8 cellular contexts compared by ENCODE assay signal in genomic region chr18:12744103-12744502, GRCh38. TPM values are rescaled to one million over a fixed set of nuclear protein-coding genes. Genes with fewer than 3 reads are reported as not detected.
DNase-seq lines count a peak whose midpoint lies in the region; ATAC-seq, FAIRE-seq and TF ChIP-seq lines count a peak whose summit lies in the region.

No MANE protein-coding gene starts in this region.

- ATAC-seq in A549: peak; percentile 65 to 76; a peak in 4 of 6 replicates
- ATAC-seq in body of pancreas: no peak

- FAIRE-seq in A549 (lab: Jason Lieb, UNC): no peak

- no peak overlapping the region for H3K4me3 ChIP-seq in A549
- H3K4me3 ChIP-seq in body of pancreas: no peak overlapping the region
- no peak overlapping the region for H3K4me3 ChIP-seq in vagina

- no peaks in the 10 kb centered on the region for H3K36me3 Mint-ChIP-seq in activated naive CD4-positive, alpha-beta T cell treated with anti-CD3 and anti-CD28 coated beads for 36 hours (ENCODE audit: low read depth)

- H3K27ac Mint-ChIP-seq in activated naive CD4-positive, alpha-beta T cell treated with anti-CD3 and anti-CD28 coated beads for 36 hours: no peak overlapping the region

- no peaks in the 10 kb centered on the region for H3K9me3 ChIP-seq in A549
- H3K9me3 ChIP-seq in body of pancreas: no peaks in the 10 kb centered on the region
- no peaks in the 10 kb centered on the region for H3K9me3 ChIP-seq in vagina

- TF ChIP-seq CTCF in A549 (IDR thresholded peaks at IDR 0.05): peak; percentile 62
- peak; percentile 40; the same call in 1 of the 3 replicates for TF ChIP-seq CTCF in GM12872 (IDR thresholded peaks at IDR 0.05; ENCODE audit: insufficient read depth, low read depth, low read length)
- TF ChIP-seq CTCF in body of pancreas (IDR thresholded peaks at IDR 0.05): peak in 5 of 7 experiments; percentile 46 to 64 (median 55)
- TF ChIP-seq CTCF in vagina (IDR thresholded peaks at IDR 0.05): peak in 2 of 3 experiments; percentile 35 to 43

- CTCF ChIA-PET in A549 (lab: Yijun Ruan, JAX): interaction anchor here (0.6 to 7.1 kb wide), 27 partner anchors 9 to 1066 kb away, joined by 3 to 84 read pairs (median 6); no protein-coding TSS in a partner anchor
- CTCF ChIA-PET in activated naive CD4-positive, alpha-beta T cell treated with anti-CD3 and anti-CD28 coated beads for 36 hours (lab: Charles Lee): interaction anchor here (0.5 to 4.1 kb wide), 15 partner anchors 9 to 416 kb away, joined by 3 to 41 read pairs (median 4); no protein-coding TSS in a partner anchor

- H3K27ac ChIP-seq in A549 (no peak overlapping the region), body of pancreas (no peak overlapping the region), vagina (no peak overlapping the region)

- H3K27me3 ChIP-seq in body of pancreas (no peaks in the 10 kb centered on the region), vagina (no peaks in the 10 kb centered on the region)

- peak; percentile 70 to 81 for TF ChIP-seq RAD21 in A549 (conservative IDR thresholded peaks at IDR 0.05 in 1 of 2, IDR thresholded peaks at IDR 0.05 in 1 of 2)

- no peak for TF ChIP-seq EP300 in A549 (IDR thresholded peaks at IDR 0.05)

- no peak overlapping the region for H3K4me3 Mint-ChIP-seq in activated naive CD4-positive, alpha-beta T cell treated with anti-CD3 and anti-CD28 coated beads for 36 hours

- H3K4me2 ChIP-seq in A549: no peak overlapping the region

- H3K9me3 Mint-ChIP-seq in activated naive CD4-positive, alpha-beta T cell treated with anti-CD3 and anti-CD28 coated beads for 36 hours: no peaks in the 10 kb centered on the region

- H3K4me1 ChIP-seq in A549 (peaks cover 36% of the 10 kb centered on the region), body of pancreas (no peaks in the 10 kb centered on the region), vagina (no peaks in the 10 kb centered on the region)

- H3K36me3 ChIP-seq in body of pancreas (replicated peaks in 1 of 2; ENCODE audit: insufficient read depth in 1 of 2, low read depth in 2 of 2) (no peaks in the 10 kb centered on the region), vagina (no peaks in the 10 kb centered on the region)

- no peaks in the 10 kb centered on the region for H3K27me3 Mint-ChIP-seq in activated naive CD4-positive, alpha-beta T cell treated with anti-CD3 and anti-CD28 coated beads for 36 hours (ENCODE audit: low read depth)

- intact Hi-C loops in body of pancreas (cut with DNase I) (loop anchor here (10.0 kb wide), 1 partner anchor 151 kb away; no protein-coding TSS in a partner anchor), vagina (cut with DNase I) (no loop called here)
- intact Hi-C loops in activated naive CD4-positive, alpha-beta T cell treated with anti-CD3 and anti-CD28 coated beads for 36 hours (cut with micrococcal nuclease): loop anchor here (1.0 kb wide), 3 partner anchors 150 to 415 kb away; no protein-coding TSS in a partner anchor

- WGBS in A549 (ENCODE audit: missing lambda C conversion rate): 1% methylated on average over 2 of the region's 2 CpGs
- WGBS in body of pancreas, 2 donors: 0 to 3% methylated on average over 2 of the region's 2 CpGs

- H3K4me1 Mint-ChIP-seq in activated naive CD4-positive, alpha-beta T cell treated with anti-CD3 and anti-CD28 coated beads for 36 hours (ENCODE audit: low read depth): no peaks in the 10 kb centered on the region

- TF ChIP-seq POLR2A in A549 (IDR thresholded peaks at IDR 0.05; ENCODE audit: low read length): no peak
- no peak for TF ChIP-seq POLR2A in body of pancreas (IDR thresholded peaks at IDR 0.05)
- TF ChIP-seq POLR2A in vagina (IDR thresholded peaks at IDR 0.05): no peak

- DNase-seq in A549 (ENCODE audit: low read depth in 1 of 2, low spot score in 1 of 2) (peak; percentile 52 to 69), NCI-H2196 treated with DMSO at 0.1 percent for 48 hours (lab: John Stamatoyannopoulos, UW; ENCODE audit: unreplicated experiment) (peak; percentile 34), body of pancreas (no peak), kidney tubule cell (ENCODE audit: low spot score) (peak; percentile 71), vagina (ENCODE audit: extremely low spot score in 2 of 2) (no peak)
- no peak for DNase-seq in activated naive CD4-positive, alpha-beta T cell treated with anti-CD3 and anti-CD28 coated beads for 36 hours
- no peak for DNase-seq in stimulated activated CD4-positive, alpha-beta T cell treated with anti-CD3 and anti-CD28 coated beads, Interleukin-2, amount 100 ng/mL, for 48 hours

- POLR2A ChIA-PET in A549 (lab: Yijun Ruan, JAX): interaction anchor here (1.0 kb wide), 2 partner anchors 140 to 190 kb away, joined by 4 to 13 read pairs; partner anchors contain the start of gene PTPN2

TF ChIP-seq in A549, 52 proteins besides CTCF, POLR2A, EP300 and RAD21:
- no peak for TF ChIP-seq HDAC2 (IDR thresholded peaks at IDR 0.05)
- TF ChIP-seq SMC3 (IDR thresholded peaks at IDR 0.05): peak; percentile 69
TF ChIP-seq in A549: peak in this region for 1.

RNA-seq across cellular contexts. Expression of gene PSMG2, which starts 41.3 kb away (rescaled TPM):
- polyA plus RNA-seq in A549 (2011; rRNA removed) (69.2 and 76.8 TPM in 2 replicates), A549 (2017; fragmentation: RNase III; extraction: RNeasy Plus Mini Kit Qiagen cat#74134 plus additional on column Dnase treatment) (75.3 to 76.5 TPM (median 75.7 TPM) in 3 replicates)
- polyA plus RNA-seq in A549 (2012; cell fraction: cytosol; rRNA removed): 27.4 and 32.9 TPM in 2 replicates
- 11.3 and 13.9 TPM in 2 replicates for polyA plus RNA-seq in A549 (2012; cell fraction: nucleus; rRNA removed)
- polyA minus RNA-seq in A549 (2011; rRNA and poly(A)+ RNA removed): 24.7 and 28.8 TPM in 2 replicates
- total RNA-seq in body of pancreas (10 to 100 TPM in 1 of 2 donors, 1 to 10 TPM in 1; 8.2 to 36.8 TPM), vagina (56.2 TPM)
- 100 to 1,000 TPM in 1 of 2 experiments, 10 to 100 TPM in 1; 99.2 to 107 TPM for total RNA-seq in activated naive CD4-positive, alpha-beta T cell treated with anti-CD3 and anti-CD28 coated beads for 36 hours

RNA-seq across cellular contexts. Expression of gene CEP76, which starts 41.6 kb away (rescaled TPM):
- polyA plus RNA-seq in A549 (2011; rRNA removed): 12.4 and 13.1 TPM in 2 replicates
- 5.6 and 6.0 TPM in 2 replicates for polyA plus RNA-seq in A549 (2012; cell fraction: cytosol; rRNA removed)
- polyA plus RNA-seq in A549 (2012; cell fraction: nucleus; rRNA removed): 7.7 TPM in 2 replicates
- polyA plus RNA-seq in A549 (2017; fragmentation: RNase III; extraction: RNeasy Plus Mini Kit Qiagen cat#74134 plus additional on column Dnase treatment): 7.8 to 7.9 TPM (median 7.9 TPM) in 3 replicates
- polyA minus RNA-seq in A549 (2011; rRNA and poly(A)+ RNA removed): 6.3 and 11.7 TPM in 2 replicates
- total RNA-seq in body of pancreas: 10 to 100 TPM in 1 of 2 donors, 1 to 10 TPM in 1; 6.2 to 10.2 TPM
- total RNA-seq in vagina: 8.6 TPM
- 10 to 100 TPM; 14.8 to 18.0 TPM for total RNA-seq in activated naive CD4-positive, alpha-beta T cell treated with anti-CD3 and anti-CD28 coated beads for 36 hours

Comparison
In these comparisons a context has a peak if more than half of its experiments do, and no peak if none do; other contexts are left out.
1. DNase-seq: peak in A549 (2 of 2), NCI-H2196 treated with DMSO at 0.1 percent for 48 hours (single experiment) and kidney tubule cell (single experiment); none in body of pancreas (0 of 4), vagina (0 of 2), activated naive CD4-positive, alpha-beta T cell treated with anti-CD3 and anti-CD28 coated beads for 36 hours (single experiment) and stimulated activated CD4-positive, alpha-beta T cell treated with anti-CD3 and anti-CD28 coated beads, Interleukin-2, amount 100 ng/mL, for 48 hours (0 of 2).
2. Peak in every context shown above with its lines, with median percentiles within 50 percentile points of each other: CTCF ChIP-seq.